In the genomic region with DNA sequence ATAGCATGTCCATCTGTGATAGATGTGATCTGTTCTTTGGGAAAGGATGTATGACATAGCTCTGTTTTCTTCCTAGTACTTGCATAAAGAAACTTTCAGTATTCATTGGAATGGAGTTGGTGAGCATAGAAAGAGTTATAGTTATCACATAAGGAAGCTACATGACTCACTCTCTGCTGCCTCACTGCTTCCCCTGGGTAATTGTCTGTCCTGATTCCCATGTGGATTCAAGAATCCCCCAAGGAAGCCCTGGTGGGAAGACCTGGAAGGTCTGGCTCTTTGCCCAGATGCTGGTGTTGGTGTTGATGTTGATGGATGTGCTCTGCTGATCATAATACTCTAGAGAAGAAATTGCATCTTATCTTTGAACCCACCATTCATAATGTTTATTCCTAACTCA, we compare ENCODE assay signal across 2 cellular contexts.
A peak's percentile ranks its signal among the peaks of the same experiment; 100 is the strongest.
TF ChIP-seq lines count a peak whose summit lies in the region.

No MANE protein-coding gene starts in this region.

TF ChIP-seq in GM23338, 12 proteins besides CTCF, POLR2A, EP300 and RAD21 (continued from another document):
- TF ChIP-seq, protein P1, sequence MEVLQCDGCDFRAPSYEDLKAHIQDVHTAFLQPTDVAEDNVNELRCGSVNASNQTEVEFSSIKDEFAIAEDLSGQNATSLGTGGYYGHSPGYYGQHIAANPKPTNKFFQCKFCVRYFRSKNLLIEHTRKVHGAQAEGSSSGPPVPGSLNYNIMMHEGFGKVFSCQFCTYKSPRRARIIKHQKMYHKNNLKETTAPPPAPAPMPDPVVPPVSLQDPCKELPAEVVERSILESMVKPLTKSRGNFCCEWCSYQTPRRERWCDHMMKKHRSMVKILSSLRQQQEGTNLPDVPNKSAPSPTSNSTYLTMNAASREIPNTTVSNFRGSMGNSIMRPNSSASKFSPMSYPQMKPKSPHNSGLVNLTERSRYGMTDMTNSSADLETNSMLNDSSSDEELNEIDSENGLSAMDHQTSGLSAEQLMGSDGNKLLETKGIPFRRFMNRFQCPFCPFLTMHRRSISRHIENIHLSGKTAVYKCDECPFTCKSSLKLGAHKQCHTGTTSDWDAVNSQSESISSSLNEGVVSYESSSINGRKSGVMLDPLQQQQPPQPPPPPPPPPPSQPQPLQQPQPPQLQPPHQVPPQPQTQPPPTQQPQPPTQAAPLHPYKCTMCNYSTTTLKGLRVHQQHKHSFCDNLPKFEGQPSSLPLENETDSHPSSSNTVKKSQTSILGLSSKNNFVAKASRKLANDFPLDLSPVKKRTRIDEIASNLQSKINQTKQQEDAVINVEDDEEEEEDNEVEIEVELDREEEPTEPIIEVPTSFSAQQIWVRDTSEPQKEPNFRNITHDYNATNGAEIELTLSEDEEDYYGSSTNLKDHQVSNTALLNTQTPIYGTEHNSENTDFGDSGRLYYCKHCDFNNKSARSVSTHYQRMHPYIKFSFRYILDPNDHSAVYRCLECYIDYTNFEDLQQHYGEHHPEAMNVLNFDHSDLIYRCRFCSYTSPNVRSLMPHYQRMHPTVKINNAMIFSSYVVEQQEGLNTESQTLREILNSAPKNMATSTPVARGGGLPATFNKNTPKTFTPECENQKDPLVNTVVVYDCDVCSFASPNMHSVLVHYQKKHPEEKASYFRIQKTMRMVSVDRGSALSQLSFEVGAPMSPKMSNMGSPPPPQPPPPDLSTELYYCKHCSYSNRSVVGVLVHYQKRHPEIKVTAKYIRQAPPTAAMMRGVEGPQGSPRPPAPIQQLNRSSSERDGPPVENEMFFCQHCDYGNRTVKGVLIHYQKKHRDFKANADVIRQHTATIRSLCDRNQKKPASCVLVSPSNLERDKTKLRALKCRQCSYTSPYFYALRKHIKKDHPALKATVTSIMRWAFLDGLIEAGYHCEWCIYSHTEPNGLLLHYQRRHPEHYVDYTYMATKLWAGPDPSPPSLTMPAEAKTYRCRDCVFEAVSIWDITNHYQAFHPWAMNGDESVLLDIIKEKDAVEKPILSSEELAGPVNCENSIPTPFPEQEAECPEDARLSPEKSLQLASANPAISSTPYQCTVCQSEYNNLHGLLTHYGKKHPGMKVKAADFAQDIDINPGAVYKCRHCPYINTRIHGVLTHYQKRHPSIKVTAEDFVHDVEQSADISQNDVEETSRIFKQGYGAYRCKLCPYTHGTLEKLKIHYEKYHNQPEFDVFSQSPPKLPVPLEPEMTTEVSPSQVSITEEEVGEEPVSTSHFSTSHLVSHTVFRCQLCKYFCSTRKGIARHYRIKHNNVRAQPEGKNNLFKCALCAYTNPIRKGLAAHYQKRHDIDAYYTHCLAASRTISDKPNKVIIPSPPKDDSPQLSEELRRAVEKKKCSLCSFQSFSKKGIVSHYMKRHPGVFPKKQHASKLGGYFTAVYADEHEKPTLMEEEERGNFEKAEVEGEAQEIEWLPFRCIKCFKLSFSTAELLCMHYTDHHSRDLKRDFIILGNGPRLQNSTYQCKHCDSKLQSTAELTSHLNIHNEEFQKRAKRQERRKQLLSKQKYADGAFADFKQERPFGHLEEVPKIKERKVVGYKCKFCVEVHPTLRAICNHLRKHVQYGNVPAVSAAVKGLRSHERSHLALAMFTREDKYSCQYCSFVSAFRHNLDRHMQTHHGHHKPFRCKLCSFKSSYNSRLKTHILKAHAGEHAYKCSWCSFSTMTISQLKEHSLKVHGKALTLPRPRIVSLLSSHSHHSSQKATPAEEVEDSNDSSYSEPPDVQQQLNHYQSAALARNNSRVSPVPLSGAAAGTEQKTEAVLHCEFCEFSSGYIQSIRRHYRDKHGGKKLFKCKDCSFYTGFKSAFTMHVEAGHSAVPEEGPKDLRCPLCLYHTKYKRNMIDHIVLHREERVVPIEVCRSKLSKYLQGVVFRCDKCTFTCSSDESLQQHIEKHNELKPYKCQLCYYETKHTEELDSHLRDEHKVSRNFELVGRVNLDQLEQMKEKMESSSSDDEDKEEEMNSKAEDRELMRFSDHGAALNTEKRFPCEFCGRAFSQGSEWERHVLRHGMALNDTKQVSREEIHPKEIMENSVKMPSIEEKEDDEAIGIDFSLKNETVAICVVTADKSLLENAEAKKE (CRISPR knock-in tag; IDR thresholded peaks at IDR 0.05) = no peak
- TF ChIP-seq EZH2phosphoT487 (IDR thresholded peaks at IDR 0.05; ENCODE audit: unreplicated experiment) (no peak), CREB1 (CRISPR knock-in tag; IDR thresholded peaks at IDR 0.05; ENCODE audit: low read depth) (no peak)
TF ChIP-seq in GM23338: peak in this region for 0.

TF ChIP-seq in SK-N-SH treated with all-trans-retinoic acid at 6 μM for 48 hours, 23 proteins besides CTCF, POLR2A, EP300 and RAD21 (continued from another document):
- TF ChIP-seq TSHZ2 (CRISPR knock-in tag; IDR thresholded peaks at IDR 0.05) (peak; percentile 17; the same call in 1 of the 2 replicates), BACH2 (CRISPR knock-in tag; IDR thresholded peaks at IDR 0.05; ENCODE audit: borderline replicate concordance) (no peak), ESRRG (CRISPR knock-in tag; IDR thresholded peaks at IDR 0.05) (no peak), CSDC2 (CRISPR knock-in tag; IDR thresholded peaks at IDR 0.05) (peak; percentile 94), CREB5 (CRISPR knock-in tag; IDR thresholded peaks at IDR 0.05; ENCODE audit: low read depth) (no peak), TCF4 (CRISPR knock-in tag; IDR thresholded peaks at IDR 0.05; ENCODE audit: borderline replicate concordance) (no peak), ARNTL (CRISPR knock-in tag; IDR thresholded peaks at IDR 0.05; ENCODE audit: borderline replicate concordance, low read depth) (no peak), ISL1 (CRISPR knock-in tag; IDR thresholded peaks at IDR 0.05) (peak; percentile 92), ZFP30 (CRISPR knock-in tag; IDR thresholded peaks at IDR 0.05) (0 out of 2 replicates have a peak, but pooled peaks have one; percentile 29)
TF ChIP-seq in SK-N-SH treated with all-trans-retinoic acid at 6 μM for 48 hours: peak in this region for 12.
